8 cellular contexts compared by ENCODE assay signal in the genomic region with DNA sequence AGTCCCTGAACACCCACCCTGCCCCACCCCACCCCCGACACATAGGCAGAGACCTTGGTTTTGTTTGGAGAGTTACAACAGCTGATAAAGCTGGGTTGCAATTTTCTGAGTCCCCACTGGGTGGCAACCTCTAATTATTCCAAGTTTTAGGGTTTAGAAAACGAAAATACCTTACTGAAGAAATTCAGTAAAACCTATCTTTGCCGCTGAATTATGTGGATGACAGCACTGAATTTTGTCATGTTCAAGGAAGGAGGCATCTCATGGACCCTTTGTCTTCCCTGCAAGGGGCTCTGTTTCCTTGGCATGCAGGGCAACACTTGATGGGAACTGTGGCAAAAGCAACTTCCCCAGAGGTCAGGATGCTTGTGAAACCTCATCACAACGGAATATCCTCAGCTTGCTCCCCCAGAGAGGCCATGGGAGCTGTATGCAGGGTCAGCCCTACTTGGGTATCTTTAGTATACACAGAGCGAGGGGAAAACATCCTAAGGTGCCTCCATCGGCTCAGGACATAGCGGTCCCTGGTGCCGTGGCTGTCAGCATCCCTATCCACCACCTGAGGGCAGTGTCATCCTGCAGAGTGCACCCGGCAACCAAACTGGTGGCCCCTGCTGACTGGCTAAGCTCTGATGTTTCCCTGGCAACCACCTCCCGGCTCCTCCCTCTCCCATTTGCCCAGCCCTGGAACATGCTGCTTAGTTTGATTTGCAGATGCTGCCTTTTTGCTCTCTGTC.
DNase-seq lines count a peak whose midpoint lies in the region; ATAC-seq, FAIRE-seq and TF ChIP-seq lines count a peak whose summit lies in the region.

No MANE protein-coding gene starts in this region.

- H3K9me3 ChIP-seq in H1 (ENCODE audit: insufficient read depth in 2 of 2, low read depth in 1 of 2, low read length in 1 of 2) (peaks cover 20 to 27% of the 10 kb centered on the region in 2 experiments), mesenchymal stem cell (ENCODE audit: control insufficient read depth, low read length) (peaks cover 14% of the 10 kb centered on the region)

- ATAC-seq in GM18907 (IDR thresholded peaks at IDR 0.05; ENCODE audit: unreplicated experiment): peak; percentile 85
- peak; percentile 54 for ATAC-seq in HG03469 (IDR thresholded peaks at IDR 0.05; ENCODE audit: unreplicated experiment)

- H2BK120ac ChIP-seq in H1 (replicated peaks; ENCODE audit: low read depth, low read length): no peak overlapping the region
- no peak overlapping the region for H2BK120ac ChIP-seq in mesenchymal stem cell (ENCODE audit: low read depth, low read length)

- CTCF ChIA-PET in H1 (lab: Charles Lee; ENCODE audit: partially characterized antibody): interaction anchor here (0.6 to 3.8 kb wide), 78 partner anchors 10 to 900 kb away, joined by 3 to 16 read pairs (median 4); no protein-coding TSS in a partner anchor

- no peak overlapping the region for H3K14ac ChIP-seq in H1 (ENCODE audit: insufficient read length)
- H3K14ac ChIP-seq in mesenchymal stem cell (ENCODE audit: low read length in 2 of 2): no peak overlapping the region

- no peak overlapping the region for H2BK15ac ChIP-seq in H1 (ENCODE audit: low read length)
- H2BK15ac ChIP-seq in mesenchymal stem cell (ENCODE audit: low read depth, poor library complexity, severe bottlenecking): no peak overlapping the region

- no peak overlapping the region for H4K5ac ChIP-seq in H1 (ENCODE audit: insufficient read length, low read depth, low read length)

- no peak overlapping the region for H3K23ac ChIP-seq in H1 (ENCODE audit: insufficient read length)
- H3K23ac ChIP-seq in mesenchymal stem cell (ENCODE audit: low read length in 2 of 2): no peak overlapping the region

- H4K91ac ChIP-seq in H1 (replicated peaks; ENCODE audit: insufficient read length, low read length) (no peak overlapping the region), mesenchymal stem cell (ENCODE audit: low read length) (no peak overlapping the region)

- H3K4me1 ChIP-seq in H1 (replicated peaks in 1 of 4; ENCODE audit: control insufficient read depth in 3 of 4, insufficient read depth in 4 of 4, low read length in 3 of 4): peaks cover 0 to 3% (median 1%) of the 10 kb centered on the region in 4 experiments; a peak in 2 of 7 replicates
- peaks cover 8% of the 10 kb centered on the region for H3K4me1 ChIP-seq in mesenchymal stem cell (ENCODE audit: control insufficient read depth, insufficient read depth, low read depth, low read length)

- no peaks in the 10 kb centered on the region for H3K79me1 ChIP-seq in H1 (ENCODE audit: low read depth, low read length)
- no peaks in the 10 kb centered on the region for H3K79me1 ChIP-seq in mesenchymal stem cell (replicated peaks; ENCODE audit: low read length, poor library complexity, severe bottlenecking)

- H3K4me2 ChIP-seq in H1 (ENCODE audit: insufficient read depth in 1 of 2, low read depth in 2 of 2, low read length in 2 of 2) (no peak overlapping the region), mesenchymal stem cell (ENCODE audit: low read length, poor library complexity, severe bottlenecking) (no peak overlapping the region)

- peaks cover 7% of the 10 kb centered on the region; the same call in 1 of the 2 replicates for H3K23me2 ChIP-seq in H1 (ENCODE audit: low read depth, low read length)

- TF ChIP-seq RAD21 in H1 (IDR thresholded peaks at IDR 0.05 in 1 of 2, conservative IDR thresholded peaks at IDR 0.05 in 1 of 2; ENCODE audit: low read depth in 2 of 2, low read length in 2 of 2): peak; percentile 97 to 99

- FAIRE-seq in H1 (lab: Jason Lieb, UNC): peak; percentile 94

- H3K27ac ChIP-seq in H1 (ENCODE audit: low read depth, low read length) (no peak overlapping the region), mesenchymal stem cell (ENCODE audit: low read length, poor library complexity, severe bottlenecking) (no peak overlapping the region)

- H2BK5ac ChIP-seq in H1 (ENCODE audit: low read depth, low read length): no peak overlapping the region
- no peak overlapping the region for H2BK5ac ChIP-seq in mesenchymal stem cell (ENCODE audit: low read depth, low read length, poor library complexity, severe bottlenecking)

- TF ChIP-seq EP300 in H1 (IDR thresholded peaks at IDR 0.05; ENCODE audit: borderline replicate concordance in 1 of 2, low read depth in 2 of 2, low read length in 2 of 2): no peak

- H3K4ac ChIP-seq in H1 (replicated peaks; ENCODE audit: insufficient read length, low read depth, low read length) (no peak overlapping the region), mesenchymal stem cell (ENCODE audit: low read depth in 1 of 2, low read length in 2 of 2) (no peak overlapping the region)

- no peak overlapping the region for H4K8ac ChIP-seq in H1 (ENCODE audit: extremely low read depth, insufficient read depth, low read length)
- H4K8ac ChIP-seq in mesenchymal stem cell (ENCODE audit: low read length): no peak overlapping the region

- H3K4me3 ChIP-seq in AG10803 (ENCODE audit: low read length) (no peak overlapping the region), H1 (ENCODE audit: extremely low read depth in 1 of 4, insufficient read depth in 2 of 4, low read depth in 3 of 4, low read length in 4 of 4) (no peak overlapping the region), mesenchymal stem cell (ENCODE audit: insufficient read depth in 1 of 2, low read depth in 1 of 2, low read length in 2 of 2) (peak overlapping the region in 1 of 2 experiments; percentile 32)

- H3K36me3 ChIP-seq in H1 (ENCODE audit: control insufficient read depth in 2 of 4, insufficient read depth in 4 of 4, low read length in 3 of 4) (no peaks in the 10 kb centered on the region), mesenchymal stem cell (ENCODE audit: control insufficient read depth in 1 of 2, insufficient read depth in 2 of 2, low read depth in 1 of 2, low read length in 2 of 2) (no peaks in the 10 kb centered on the region)

- H3K56ac ChIP-seq in H1 (replicated peaks; ENCODE audit: insufficient read length, low read depth, low read length): no peak overlapping the region

- DNase-seq in AG10803 (ENCODE audit: low read depth): peak; percentile 95
- peak; percentile 98 for DNase-seq in NCI-H82 (lab: John Stamatoyannopoulos, UW)
- peak; percentile 63 to 64 for DNase-seq in activated CD8-positive, alpha-beta memory T cell treated with anti-CD3 and anti-CD28 coated beads for 1 hour (ENCODE audit: extremely low read depth in 1 of 2, low read depth in 1 of 2)
- peak; percentile 80 to 87 for DNase-seq in H1 (ENCODE audit: low read depth in 1 of 2, low spot score in 2 of 2)
- peak; percentile 95 for DNase-seq in mesenchymal stem cell
- peak; percentile 52 to 67 for DNase-seq in stimulated activated CD8-positive, alpha-beta memory T cell treated with anti-CD3 and anti-CD28 coated beads, Interleukin-2, amount 100 ng/mL, for 1 hour (ENCODE audit: low read depth in 2 of 2)

- POLR2A ChIA-PET in H1 (lab: Charles Lee; ENCODE audit: partially characterized antibody): no interaction called here

- peak; percentile 96 for TF ChIP-seq CTCF in AG10803 (conservative IDR thresholded peaks at IDR 0.05; ENCODE audit: low read length)
- TF ChIP-seq CTCF in H1 (IDR thresholded peaks at IDR 0.05; ENCODE audit: control extremely low read depth in 1 of 3, insufficient read depth in 1 of 3, low read depth in 1 of 3, low read length in 3 of 3): peak in 2 of 3 experiments; percentile 92 to 94; a peak in 3 of 4 replicates

- H3K79me2 ChIP-seq in H1 (ENCODE audit: control insufficient read depth in 1 of 2, insufficient read depth in 2 of 2, low read length in 2 of 2): no peaks in the 10 kb centered on the region

- H2BK12ac ChIP-seq in H1 (ENCODE audit: low read depth, low read length): no peak overlapping the region
- peak overlapping the region; percentile 50 to 85 for H2BK12ac ChIP-seq in mesenchymal stem cell (ENCODE audit: low read length in 2 of 2)

- H3K27me3 ChIP-seq in H1 (replicated peaks in 1 of 4; ENCODE audit: control insufficient read depth in 3 of 4, extremely low read depth in 1 of 4, insufficient read depth in 3 of 4, low read length in 3 of 4): no peaks in the 10 kb centered on the region
- peaks cover 0 to 10% of the 10 kb centered on the region in 2 experiments for H3K27me3 ChIP-seq in mesenchymal stem cell (ENCODE audit: control insufficient read depth in 1 of 2, insufficient read depth in 1 of 2, low read length in 2 of 2)

- H3K9ac ChIP-seq in H1 (replicated peaks in 1 of 4; ENCODE audit: extremely low read depth in 1 of 4, low read depth in 3 of 4, low read length in 3 of 4): no peak overlapping the region
- H3K9ac ChIP-seq in mesenchymal stem cell (ENCODE audit: low read length): no peak overlapping the region

- no peak overlapping the region for H2AFZ ChIP-seq in H1 (ENCODE audit: low read length)
- H2AFZ ChIP-seq in mesenchymal stem cell (ENCODE audit: low read depth, low read length): no peak overlapping the region

- no peak overlapping the region for H2BK20ac ChIP-seq in H1 (ENCODE audit: low read length)

- H3K18ac ChIP-seq in H1 (ENCODE audit: extremely low read depth, low read length): no peak overlapping the region
- H3K18ac ChIP-seq in mesenchymal stem cell (ENCODE audit: low read depth in 1 of 2, low read length in 2 of 2): no peak overlapping the region

- no peaks in the 10 kb centered on the region for H4K20me1 ChIP-seq in H1 (replicated peaks in 1 of 2; ENCODE audit: control insufficient read depth in 1 of 2, insufficient read depth in 2 of 2, low read length in 2 of 2)

- 42% methylated on average over 10 of the region's 10 CpGs; no CpG with 5 or more reads in 1 of the 2 experiments for WGBS in H1 (ENCODE audit: extremely low coverage in 1 of 2, insufficient coverage in 1 of 2, insufficient read length in 1 of 2, insufficient replicate concordance in 2 of 2, low coverage in 1 of 2, low lambda C conversion rate in 2 of 2, missing lambda C conversion rate in 1 of 2), 2 experiments
- 3% methylated on average over 8 of the region's 10 CpGs for WGBS in mesenchymal stem cell

- TF ChIP-seq POLR2A in H1 (IDR thresholded peaks at IDR 0.05; ENCODE audit: control extremely low read depth in 1 of 2, low read depth in 2 of 2, low read length in 2 of 2): no peak

- H2AK5ac ChIP-seq in H1 (ENCODE audit: low read depth, low read length): no peak overlapping the region
- no peak overlapping the region for H2AK5ac ChIP-seq in mesenchymal stem cell (ENCODE audit: low read length, severe bottlenecking)

TF ChIP-seq in H1, 55 proteins besides CTCF, POLR2A, EP300 and RAD21:
- TF ChIP-seq CREB1 (IDR thresholded peaks at IDR 0.05) (peak; percentile 37; the same call in 1 of the 2 replicates), SP4 (IDR thresholded peaks at IDR 0.05; ENCODE audit: low read length) (0 out of 2 replicates have a peak, but pooled peaks have one; percentile 24), RFX5 (IDR thresholded peaks at IDR 0.05; ENCODE audit: borderline replicate concordance, low read depth, low read length) (peak; percentile 91), PHF8 (conservative IDR thresholded peaks at IDR 0.05; ENCODE audit: low read depth, low read length) (no peak)
TF ChIP-seq in H1: peak in this region for 3.
